In the genomic region with DNA sequence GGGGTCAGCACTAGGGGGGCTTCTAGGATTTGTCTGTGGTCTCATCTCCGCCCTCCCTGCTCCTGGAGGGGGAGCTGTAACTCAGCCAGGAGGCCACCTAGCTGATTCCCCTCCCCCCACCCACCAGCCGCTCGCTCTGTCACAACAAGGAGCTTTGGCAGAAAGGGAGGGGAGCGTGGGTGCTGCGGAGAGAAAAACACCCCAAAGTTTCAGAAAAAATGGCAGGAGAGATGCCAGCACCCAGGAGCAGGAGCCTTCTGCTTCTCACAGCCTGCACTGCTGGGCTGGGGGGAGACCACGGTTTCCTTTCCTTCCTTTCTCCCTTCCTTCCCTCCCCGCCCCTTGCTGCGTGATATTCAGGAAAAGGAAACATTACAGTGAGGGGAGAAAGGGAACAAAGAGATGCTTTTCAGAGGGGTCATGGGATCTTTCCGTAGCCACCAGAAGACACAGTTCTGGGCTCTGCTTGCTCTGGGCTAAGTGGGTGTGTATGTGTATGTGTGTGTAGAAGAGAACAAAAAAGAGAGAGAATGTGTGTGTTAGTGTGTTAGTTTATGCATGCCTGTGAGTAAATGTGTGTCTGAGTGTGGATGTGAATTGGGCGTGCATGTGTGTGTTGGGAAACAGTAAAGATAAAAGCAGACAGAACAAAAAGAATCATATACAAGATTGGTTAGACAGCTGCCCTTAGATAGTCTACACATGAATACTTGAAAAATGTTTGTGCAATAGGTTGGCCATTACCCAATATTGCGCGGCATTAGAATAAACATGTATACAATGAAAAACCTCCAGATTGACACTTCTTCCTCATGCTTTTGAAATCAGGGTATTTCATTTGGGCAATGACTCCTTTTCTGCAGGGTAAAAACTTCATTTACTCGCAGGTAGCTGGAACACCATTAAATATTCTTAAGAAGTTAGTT, we compare ENCODE assay signal across 1 cellular context.
TF ChIP-seq lines count a peak whose summit lies in the region.

No MANE protein-coding gene starts in this region.

TF ChIP-seq in K562, 482 proteins besides CTCF, POLR2A, EP300 and RAD21 (continued from another document and continues in another):
- TF ChIP-seq GATAD2B (IDR thresholded peaks at IDR 0.05; ENCODE audit: borderline replicate concordance) (peak; percentile 44; the same call in 1 of the 2 replicates), ZNF197 (CRISPR knock-in tag; IDR thresholded peaks at IDR 0.05; ENCODE audit: low read depth) (no peak), SUPT5H (IDR thresholded peaks at IDR 0.05) (no peak), SMARCA4 (IDR thresholded peaks at IDR 0.05) (peak; percentile 32; the same call in 1 of the 2 replicates), NBN (IDR thresholded peaks at IDR 0.05; ENCODE audit: low read depth) (no peak), CEBPG (CRISPR knock-in tag; IDR thresholded peaks at IDR 0.05) (no peak), CEBPG (tag; conservative IDR thresholded peaks at IDR 0.05 in 1 of 2, IDR thresholded peaks at IDR 0.05 in 1 of 2) (peak; percentile 30; a peak in 2 of 4 replicates), SETDB1 (IDR thresholded peaks at IDR 0.05; ENCODE audit: low read length) (no peak), TRIM24 (IDR thresholded peaks at IDR 0.05) (no peak), CBX1 (IDR thresholded peaks at IDR 0.05; ENCODE audit: low read depth) (no peak), CEBPB (tag; IDR thresholded peaks at IDR 0.05) (peak; percentile 58), PHB (CRISPR knock-in tag; IDR thresholded peaks at IDR 0.05) (no peak), ELF4 (CRISPR knock-in tag; IDR thresholded peaks at IDR 0.05) (no peak), ATF1 (CRISPR knock-in tag; IDR thresholded peaks at IDR 0.05) (no peak), ATF1 (tag; IDR thresholded peaks at IDR 0.05) (0 out of 2 replicates have a peak, but pooled peaks have one; percentile 17), RBFOX2 (IDR thresholded peaks at IDR 0.05; ENCODE audit: low read depth, low read length) (0 out of 2 replicates have a peak, but pooled peaks have one; percentile 26), ZBTB49 (CRISPR knock-in tag; IDR thresholded peaks at IDR 0.05; ENCODE audit: borderline replicate concordance) (no peak), GTF2F1 (IDR thresholded peaks at IDR 0.05; ENCODE audit: low read depth, low read length) (no peak), CXXC5 (CRISPR knock-in tag; IDR thresholded peaks at IDR 0.05) (no peak), ETV1 (tag; conservative IDR thresholded peaks at IDR 0.05; ENCODE audit: low read depth) (no peak), EGR1 (conservative IDR thresholded peaks at IDR 0.05) (peak; percentile 44; the same call in 1 of the 2 replicates), ZBTB7A (IDR thresholded peaks at IDR 0.05; ENCODE audit: borderline replicate concordance, control insufficient read depth, low read depth, low read length) (peak; percentile 76; the same call in 1 of the 2 replicates)
- TF ChIP-seq, protein P1, sequence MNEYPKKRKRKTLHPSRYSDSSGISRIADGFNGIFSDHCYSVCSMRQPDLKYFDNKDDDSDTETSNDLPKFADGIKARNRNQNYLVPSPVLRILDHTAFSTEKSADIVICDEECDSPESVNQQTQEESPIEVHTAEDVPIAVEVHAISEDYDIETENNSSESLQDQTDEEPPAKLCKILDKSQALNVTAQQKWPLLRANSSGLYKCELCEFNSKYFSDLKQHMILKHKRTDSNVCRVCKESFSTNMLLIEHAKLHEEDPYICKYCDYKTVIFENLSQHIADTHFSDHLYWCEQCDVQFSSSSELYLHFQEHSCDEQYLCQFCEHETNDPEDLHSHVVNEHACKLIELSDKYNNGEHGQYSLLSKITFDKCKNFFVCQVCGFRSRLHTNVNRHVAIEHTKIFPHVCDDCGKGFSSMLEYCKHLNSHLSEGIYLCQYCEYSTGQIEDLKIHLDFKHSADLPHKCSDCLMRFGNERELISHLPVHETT (CRISPR knock-in tag; conservative IDR thresholded peaks at IDR 0.05 in 1 of 2, IDR thresholded peaks at IDR 0.05 in 1 of 2), result 0 out of 4 replicates have a peak, but pooled peaks of 1 of the 2 experiments have one; percentile 36
- TF ChIP-seq, protein P2, sequence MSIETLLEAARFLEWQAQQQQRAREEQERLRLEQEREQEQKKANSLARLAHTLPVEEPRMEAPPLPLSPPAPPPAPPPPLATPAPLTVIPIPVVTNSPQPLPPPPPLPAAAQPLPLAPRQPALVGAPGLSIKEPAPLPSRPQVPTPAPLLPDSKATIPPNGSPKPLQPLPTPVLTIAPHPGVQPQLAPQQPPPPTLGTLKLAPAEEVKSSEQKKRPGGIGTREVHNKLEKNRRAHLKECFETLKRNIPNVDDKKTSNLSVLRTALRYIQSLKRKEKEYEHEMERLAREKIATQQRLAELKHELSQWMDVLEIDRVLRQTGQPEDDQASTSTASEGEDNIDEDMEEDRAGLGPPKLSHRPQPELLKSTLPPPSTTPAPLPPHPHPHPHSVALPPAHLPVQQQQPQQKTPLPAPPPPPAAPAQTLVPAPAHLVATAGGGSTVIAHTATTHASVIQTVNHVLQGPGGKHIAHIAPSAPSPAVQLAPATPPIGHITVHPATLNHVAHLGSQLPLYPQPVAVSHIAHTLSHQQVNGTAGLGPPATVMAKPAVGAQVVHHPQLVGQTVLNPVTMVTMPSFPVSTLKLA (conservative IDR thresholded peaks at IDR 0.05), result 0 out of 4 replicates have a peak, but pooled peaks have one; percentile 22 to 37
- TF ChIP-seq, protein P3, sequence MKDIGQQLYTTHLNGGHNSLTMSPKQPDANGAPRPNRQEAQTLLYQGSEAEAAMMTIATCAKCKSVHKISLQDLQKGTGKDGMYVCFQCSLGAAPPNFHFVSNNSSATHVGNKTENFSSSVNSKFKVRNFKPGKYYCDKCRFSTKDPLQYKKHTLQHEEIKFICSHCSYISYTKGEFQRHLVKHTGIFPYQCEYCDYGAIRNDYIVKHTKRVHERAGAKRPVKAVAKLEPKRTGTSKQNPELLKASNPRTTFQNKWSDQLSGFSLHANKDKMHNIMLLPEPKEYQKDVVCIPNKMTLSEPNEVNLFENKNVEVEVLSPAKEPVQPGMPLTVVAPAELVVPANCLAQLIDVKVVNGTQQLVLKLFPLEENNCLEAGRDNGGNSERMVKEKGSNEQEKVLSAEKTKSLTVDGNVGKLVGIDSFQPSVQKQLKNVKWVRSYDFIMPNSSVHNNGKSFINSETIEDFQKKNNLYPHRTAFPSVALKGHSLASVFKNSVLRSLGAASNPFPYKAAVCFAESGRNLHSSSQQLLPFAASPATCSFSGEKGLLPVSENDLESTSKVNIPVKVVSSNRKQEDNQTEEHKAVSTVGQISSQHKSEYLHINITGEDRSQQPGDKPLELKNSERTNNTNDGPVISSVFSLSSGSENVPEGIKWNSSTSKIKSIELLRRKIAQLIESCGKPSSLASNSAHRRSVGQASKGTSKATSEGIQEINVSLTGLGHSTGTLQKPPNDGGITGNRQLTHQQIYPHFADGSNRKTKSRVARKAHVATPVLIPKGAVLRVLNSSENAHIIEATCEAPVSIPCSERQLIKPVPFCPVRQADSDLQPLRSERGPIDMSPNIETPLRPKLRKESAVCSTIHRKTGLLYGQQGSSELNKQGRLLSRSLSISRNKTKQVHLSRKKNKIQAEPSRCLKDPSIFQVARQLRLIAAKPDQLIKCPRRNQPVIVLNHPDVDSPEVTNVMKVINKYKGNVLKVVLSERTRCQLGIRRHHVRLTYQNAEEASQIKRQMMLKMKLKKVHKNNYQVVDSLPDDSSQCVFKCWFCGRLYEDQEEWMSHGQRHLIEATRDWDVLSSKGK (CRISPR knock-in tag; IDR thresholded peaks at IDR 0.05), result no peak
- TF ChIP-seq, protein P4, sequence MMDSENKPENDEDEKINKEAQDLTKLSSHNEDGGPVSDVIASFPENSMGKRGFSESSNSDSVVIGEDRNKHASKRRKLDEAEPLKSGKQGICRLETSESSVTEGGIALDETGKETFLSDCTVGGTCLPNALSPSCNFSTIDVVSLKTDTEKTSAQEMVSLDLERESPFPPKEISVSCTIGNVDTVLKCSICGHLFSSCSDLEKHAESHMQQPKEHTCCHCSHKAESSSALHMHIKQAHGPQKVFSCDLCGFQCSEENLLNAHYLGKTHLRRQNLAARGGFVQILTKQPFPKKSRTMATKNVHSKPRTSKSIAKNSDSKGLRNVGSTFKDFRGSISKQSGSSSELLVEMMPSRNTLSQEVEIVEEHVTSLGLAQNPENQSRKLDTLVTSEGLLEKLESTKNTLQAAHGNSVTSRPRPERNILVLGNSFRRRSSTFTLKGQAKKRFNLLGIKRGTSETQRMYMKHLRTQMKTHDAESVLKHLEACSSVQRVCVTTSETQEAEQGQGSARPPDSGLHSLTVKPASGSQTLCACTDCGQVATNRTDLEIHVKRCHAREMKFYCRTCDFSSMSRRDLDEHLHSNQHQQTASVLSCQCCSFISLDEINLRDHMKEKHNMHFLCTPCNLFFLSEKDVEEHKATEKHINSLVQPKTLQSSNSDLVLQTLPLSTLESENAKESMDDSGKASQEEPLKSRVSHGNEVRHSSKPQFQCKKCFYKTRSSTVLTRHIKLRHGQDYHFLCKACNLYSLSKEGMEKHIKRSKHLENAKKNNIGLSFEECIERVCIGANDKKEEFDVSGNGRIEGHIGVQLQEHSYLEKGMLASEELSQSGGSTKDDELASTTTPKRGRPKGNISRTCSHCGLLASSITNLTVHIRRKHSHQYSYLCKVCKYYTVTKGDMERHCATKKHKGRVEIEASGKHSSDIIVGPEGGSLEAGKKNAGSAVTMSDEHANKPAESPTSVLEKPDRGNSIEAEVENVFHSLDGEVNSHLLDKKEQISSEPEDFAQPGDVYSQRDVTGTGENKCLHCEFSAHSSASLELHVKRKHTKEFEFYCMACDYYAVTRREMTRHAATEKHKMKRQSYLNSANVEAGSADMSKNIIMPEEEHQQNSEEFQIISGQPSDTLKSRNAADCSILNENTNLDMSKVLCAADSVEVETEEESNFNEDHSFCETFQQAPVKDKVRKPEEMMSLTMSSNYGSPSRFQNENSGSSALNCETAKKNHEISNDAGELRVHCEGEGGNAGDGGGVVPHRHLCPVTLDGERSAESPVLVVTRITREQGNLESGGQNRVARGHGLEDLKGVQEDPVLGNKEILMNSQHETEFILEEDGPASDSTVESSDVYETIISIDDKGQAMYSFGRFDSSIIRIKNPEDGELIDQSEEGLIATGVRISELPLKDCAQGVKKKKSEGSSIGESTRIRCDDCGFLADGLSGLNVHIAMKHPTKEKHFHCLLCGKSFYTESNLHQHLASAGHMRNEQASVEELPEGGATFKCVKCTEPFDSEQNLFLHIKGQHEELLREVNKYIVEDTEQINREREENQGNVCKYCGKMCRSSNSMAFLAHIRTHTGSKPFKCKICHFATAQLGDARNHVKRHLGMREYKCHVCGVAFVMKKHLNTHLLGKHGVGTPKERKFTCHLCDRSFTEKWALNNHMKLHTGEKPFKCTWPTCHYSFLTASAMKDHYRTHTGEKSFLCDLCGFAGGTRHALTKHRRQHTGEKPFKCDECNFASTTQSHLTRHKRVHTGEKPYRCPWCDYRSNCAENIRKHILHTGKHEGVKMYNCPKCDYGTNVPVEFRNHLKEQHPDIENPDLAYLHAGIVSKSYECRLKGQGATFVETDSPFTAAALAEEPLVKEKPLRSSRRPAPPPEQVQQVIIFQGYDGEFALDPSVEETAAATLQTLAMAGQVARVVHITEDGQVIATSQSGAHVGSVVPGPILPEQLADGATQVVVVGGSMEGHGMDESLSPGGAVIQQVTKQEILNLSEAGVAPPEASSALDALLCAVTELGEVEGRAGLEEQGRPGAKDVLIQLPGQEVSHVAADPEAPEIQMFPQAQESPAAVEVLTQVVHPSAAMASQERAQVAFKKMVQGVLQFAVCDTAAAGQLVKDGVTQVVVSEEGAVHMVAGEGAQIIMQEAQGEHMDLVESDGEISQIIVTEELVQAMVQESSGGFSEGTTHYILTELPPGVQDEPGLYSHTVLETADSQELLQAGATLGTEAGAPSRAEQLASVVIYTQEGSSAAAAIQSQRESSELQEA (IDR thresholded peaks at IDR 0.05; ENCODE audit: low read depth), result no peak
- TF ChIP-seq, protein P5, sequence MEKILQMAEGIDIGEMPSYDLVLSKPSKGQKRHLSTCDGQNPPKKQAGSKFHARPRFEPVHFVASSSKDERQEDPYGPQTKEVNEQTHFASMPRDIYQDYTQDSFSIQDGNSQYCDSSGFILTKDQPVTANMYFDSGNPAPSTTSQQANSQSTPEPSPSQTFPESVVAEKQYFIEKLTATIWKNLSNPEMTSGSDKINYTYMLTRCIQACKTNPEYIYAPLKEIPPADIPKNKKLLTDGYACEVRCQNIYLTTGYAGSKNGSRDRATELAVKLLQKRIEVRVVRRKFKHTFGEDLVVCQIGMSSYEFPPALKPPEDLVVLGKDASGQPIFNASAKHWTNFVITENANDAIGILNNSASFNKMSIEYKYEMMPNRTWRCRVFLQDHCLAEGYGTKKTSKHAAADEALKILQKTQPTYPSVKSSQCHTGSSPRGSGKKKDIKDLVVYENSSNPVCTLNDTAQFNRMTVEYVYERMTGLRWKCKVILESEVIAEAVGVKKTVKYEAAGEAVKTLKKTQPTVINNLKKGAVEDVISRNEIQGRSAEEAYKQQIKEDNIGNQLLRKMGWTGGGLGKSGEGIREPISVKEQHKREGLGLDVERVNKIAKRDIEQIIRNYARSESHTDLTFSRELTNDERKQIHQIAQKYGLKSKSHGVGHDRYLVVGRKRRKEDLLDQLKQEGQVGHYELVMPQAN (IDR thresholded peaks at IDR 0.05; ENCODE audit: borderline replicate concordance), result 0 out of 2 replicates have a peak, but pooled peaks have one; percentile 17
